In the genomic region with DNA sequence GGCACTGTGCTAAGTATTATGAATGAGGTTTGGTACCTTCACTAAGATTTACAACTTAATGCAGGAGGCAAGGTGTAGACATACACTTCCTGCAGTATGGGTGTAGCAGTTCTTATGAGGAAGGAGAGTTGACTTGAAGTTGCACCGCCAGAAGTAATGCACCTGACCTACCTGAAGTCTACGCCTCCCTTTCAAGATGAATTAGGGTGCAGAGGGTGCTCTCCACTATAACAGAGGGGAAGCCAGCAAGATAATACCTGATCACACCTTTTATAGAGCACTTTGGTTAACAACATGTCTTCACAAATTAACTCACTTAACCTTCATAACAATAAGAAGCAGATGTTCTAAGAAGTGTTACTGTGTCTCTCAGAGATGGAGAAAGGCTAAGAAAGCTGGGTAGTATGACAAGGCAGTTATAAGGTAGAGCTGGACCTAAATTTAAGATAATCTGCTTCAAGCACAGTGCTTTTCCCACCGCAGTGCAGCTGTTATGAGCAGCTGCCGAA, we compare ENCODE assay signal across 8 cellular contexts. TPM values are rescaled to one million over a fixed set of nuclear protein-coding genes. Genes with fewer than 3 reads are reported as not detected.
DNase-seq lines count a peak whose midpoint lies in the region; ATAC-seq and TF ChIP-seq lines count a peak whose summit lies in the region.

No MANE protein-coding gene starts in this region.

- peak overlapping the region; percentile 72 for H3K9ac ChIP-seq in DND-41 (ENCODE audit: low read depth, low read length)
- H3K9ac ChIP-seq in parathyroid adenoma = no peak overlapping the region

- peak overlapping the region; percentile 68 for H3K27ac ChIP-seq in DND-41 (ENCODE audit: low read length)
- H3K27ac ChIP-seq in OCI-LY7 (ENCODE audit: low read depth, low read length, poor library complexity, severe bottlenecking) = peak overlapping the region; percentile 54
- H3K27ac ChIP-seq in parathyroid adenoma = peak overlapping the region; percentile 76

- H3K4me3 ChIP-seq in DND-41 (ENCODE audit: low read depth in 1 of 2, low read length in 2 of 2) (peak overlapping the region; percentile 11 to 83; a peak in 3 of 4 replicates), OCI-LY7 (ENCODE audit: low read depth, low read length, poor library complexity, severe bottlenecking) (peak overlapping the region; percentile 97), epithelial cell of esophagus (ENCODE audit: low read length) (peak overlapping the region; percentile 31), parathyroid adenoma (ENCODE audit: low read depth, low read length) (peak overlapping the region; percentile 98)

- H3K27me3 ChIP-seq in DND-41 (ENCODE audit: insufficient read depth, low read length, poor library complexity) (no peaks in the 10 kb centered on the region), parathyroid adenoma (ENCODE audit: control insufficient read depth, insufficient read depth, low read length) (no peaks in the 10 kb centered on the region)

- H3K9me3 ChIP-seq in DND-41 (ENCODE audit: insufficient read depth, low read length, severe bottlenecking) = no peaks in the 10 kb centered on the region
- no peaks in the 10 kb centered on the region for H3K9me3 ChIP-seq in OCI-LY7 (ENCODE audit: low read length)
- no peaks in the 10 kb centered on the region for H3K9me3 ChIP-seq in parathyroid adenoma (ENCODE audit: control insufficient read depth, low read length)

- POLR2A ChIA-PET in OCI-LY7 (lab: Charles Lee) = interaction anchor here (0.6 to 1.5 kb wide), 12 partner anchors 10 to 1020 kb away, joined by 3 to 11 read pairs (median 4); no protein-coding TSS in a partner anchor

- no TSS peak for BruUV-seq in OCI-LY7 (replicated peaks; lab: Mats Ljungman, UMichigan)

- H3K4me2 ChIP-seq in DND-41 (ENCODE audit: insufficient read depth, low read length) (peak overlapping the region; percentile 75), OCI-LY7 (ENCODE audit: low read length) (peak overlapping the region; percentile 74), parathyroid adenoma (ENCODE audit: low read length) (peak overlapping the region; percentile 82)

- DNase-seq in DND-41 (no peak), OCI-LY7 (ENCODE audit: low spot score) (no peak), epithelial cell of esophagus (ENCODE audit: low read depth) (no peak), head of caudate nucleus (no peak), NCI-H1930 (lab: John Stamatoyannopoulos, UW) (no peak), mesenteric fat pad (ENCODE audit: low spot score) (no peak)

- H2AFZ ChIP-seq in DND-41 (ENCODE audit: low read depth, low read length) (peak overlapping the region; percentile 77), OCI-LY7 (ENCODE audit: low read length) (peak overlapping the region; percentile 98), parathyroid adenoma (peak overlapping the region; percentile 99)

- H4K20me1 ChIP-seq in DND-41 (ENCODE audit: insufficient read depth, low read length) (peaks cover 24% of the 10 kb centered on the region), OCI-LY7 (ENCODE audit: insufficient read depth, low read length) (peaks cover 22% of the 10 kb centered on the region; the same call in 1 of the 2 replicates)

- TF ChIP-seq CTCF in DND-41 (IDR thresholded peaks at IDR 0.05; ENCODE audit: borderline replicate concordance, extremely low read depth, low read length, poor library complexity, severe bottlenecking) = no peak
- TF ChIP-seq CTCF in OCI-LY7 (conservative IDR thresholded peaks at IDR 0.05; ENCODE audit: low read length) = no peak
- no peak for TF ChIP-seq CTCF in epithelial cell of esophagus (IDR thresholded peaks at IDR 0.05; ENCODE audit: insufficient read depth, low read depth, low read length, missing control alignments)
- TF ChIP-seq CTCF in parathyroid adenoma (IDR thresholded peaks at IDR 0.05) = no peak

- H3K4me1 ChIP-seq in DND-41 (ENCODE audit: insufficient read depth, low read length) (peaks cover 33% of the 10 kb centered on the region), OCI-LY7 (ENCODE audit: insufficient read depth, low read length, poor library complexity, severe bottlenecking) (peaks cover 14% of the 10 kb centered on the region), parathyroid adenoma (peaks cover 7% of the 10 kb centered on the region)

- no peaks in the 10 kb centered on the region; the same call in 1 of the 2 replicates for H3K9me2 ChIP-seq in OCI-LY7 (ENCODE audit: insufficient read depth, low read length)

- intact Hi-C loops in OCI-LY7 (cut with micrococcal nuclease; ENCODE audit: unreplicated experiment) = loop anchor here (1.0 kb wide), 1 partner anchor 260 kb away; no protein-coding TSS in a partner anchor
- intact Hi-C loops in head of caudate nucleus (cut with DNase I) = loop anchor here (5.0 to 10.0 kb wide), 2 partner anchors 261 to 1031 kb away; a partner anchor contains a TSS

- no peak for ATAC-seq in DND-41 (ENCODE audit: insufficient read depth, low read depth)
- no peak for ATAC-seq in HG02798 (IDR thresholded peaks at IDR 0.05; ENCODE audit: poor library complexity, unreplicated experiment)

- H3K79me2 ChIP-seq in DND-41 (ENCODE audit: insufficient read depth, low read length) (peaks cover 45% of the 10 kb centered on the region), OCI-LY7 (ENCODE audit: insufficient read depth, low read depth, low read length) (peaks cover 44% of the 10 kb centered on the region), parathyroid adenoma (peaks cover 30% of the 10 kb centered on the region)

- CTCF ChIA-PET in OCI-LY7 (lab: Charles Lee; ENCODE audit: unreplicated experiment) = interaction anchor here (0.6 kb wide), 1 partner anchor 263 kb away, joined by 3 read pairs; no protein-coding TSS in a partner anchor

- H3K36me3 ChIP-seq in DND-41 (ENCODE audit: insufficient read depth, low read length) = no peaks in the 10 kb centered on the region; the same call in 1 of the 2 replicates
- H3K36me3 ChIP-seq in OCI-LY7 (ENCODE audit: insufficient read depth, low read length) = 0 out of 2 replicates have a peak, but pooled peaks cover 14% of the 10 kb centered on the region
- H3K36me3 ChIP-seq in parathyroid adenoma (ENCODE audit: control insufficient read depth, insufficient read depth, low read length) = no peaks in the 10 kb centered on the region

RNA-seq across cellular contexts. Expression of a gene that starts 0.6 kb away (rescaled TPM):
- 8.1 and 12.2 TPM in 2 replicates for total RNA-seq in OCI-LY7 (2014; rRNA removed; shearing (Covaris generic))
- 36.2 and 37.3 TPM in 2 replicates for total RNA-seq in OCI-LY7 (2022)
- 107 TPM for total RNA-seq in mesenteric fat pad

Comparison
In these comparisons a context has a peak if more than half of its experiments do, and no peak if none do; other contexts are left out.
1. H3K4me3 ChIP-seq: peak in every context shown above with its lines; median percentile 98 in parathyroid adenoma; 97 in OCI-LY7; 47 in DND-41; 31 in epithelial cell of esophagus.